Comparison of ENCODE assay signal across 9 cellular contexts in the genomic region with DNA sequence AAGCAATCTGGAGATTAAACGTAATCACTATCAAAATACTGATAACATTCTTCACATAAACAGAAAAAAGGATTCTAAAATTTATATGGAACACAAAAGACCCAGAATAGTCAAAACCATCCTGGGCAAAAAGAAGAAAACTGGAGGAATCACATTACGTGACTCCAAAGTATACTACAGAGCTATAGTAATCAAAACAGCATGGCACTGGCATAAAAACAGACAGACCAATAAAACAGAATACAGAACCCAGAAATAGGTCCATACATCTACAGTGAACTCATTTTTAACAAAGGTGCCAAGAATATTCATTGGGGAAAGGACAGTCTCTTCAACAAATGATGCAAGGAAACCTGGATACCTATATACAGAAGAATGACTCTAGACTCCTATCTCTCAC.
"Had no signal": no experiment of that assay in that cellular context is flagged by ENCODE, and none has a peak within 500 bp of the region (broad histone marks: within the 10 kb centered on the region; RNA-seq: fewer than 3 reads in every experiment).

No MANE protein-coding gene starts in this region.

- ATAC-seq: GM23338, HepG2 had no signal

- H3K27ac ChIP-seq: HL-60, KMS-11 had no signal

- H3K4me3 Mint-ChIP-seq: GM23338, H9, IgD-negative memory B cell had no signal

- H3K4me2 ChIP-seq: GM23338, KMS-11 had no signal

- H3K27me3 Mint-ChIP-seq: IgD-negative memory B cell had no signal

- H3K9ac ChIP-seq: KMS-11 had no signal

- H3K4me1 Mint-ChIP-seq: GM23338, H9, IgD-negative memory B cell had no signal

- H2AFZ ChIP-seq: GM23338 had no signal

- DNase-seq: H9, HCEC 1CT, Karpas-422, KBM-7 had no signal

- H3K4me3 ChIP-seq: GM23338 had no signal

- H3K36me3 Mint-ChIP-seq: IgD-negative memory B cell had no signal

- H3K27ac Mint-ChIP-seq: GM23338, H9, IgD-negative memory B cell had no signal
